ENCODE assay signal across 19 cellular contexts in the genomic region with DNA sequence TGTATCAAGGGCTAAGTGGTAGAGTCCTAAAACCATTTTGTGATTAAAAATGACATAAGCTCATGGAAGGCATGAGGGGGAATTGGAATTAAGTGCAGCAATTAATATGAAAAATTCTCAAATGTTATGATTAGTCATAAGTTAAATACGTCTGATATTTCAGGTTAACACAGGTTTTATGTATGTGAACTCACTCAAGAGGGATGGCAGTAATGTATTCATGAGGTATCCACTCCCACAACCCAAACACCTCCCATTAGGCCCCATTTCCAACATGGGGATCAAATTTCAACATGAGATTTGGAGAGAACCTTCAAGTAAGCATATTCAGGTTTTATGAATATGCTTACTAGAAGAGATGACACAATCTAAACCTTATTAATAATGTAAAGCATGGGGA. TPM values are rescaled to one million over a fixed set of nuclear protein-coding genes. Genes with fewer than 3 reads are reported as not detected.
"Had no signal": no experiment of that assay in that cellular context is flagged by ENCODE, and none has a peak within 500 bp of the region (broad histone marks: within the 10 kb centered on the region; RNA-seq: fewer than 3 reads in every experiment).

No MANE protein-coding gene starts in this region.

- ATAC-seq: left cardiac atrium; mucosa of descending colon; psoas muscle; right cardiac atrium; stimulated activated naive CD8-positive, alpha-beta T cell treated with anti-CD3 and anti-CD28 coated beads, Interleukin-15, amount 100 ng/mL, for 72 hours had no signal

- H3K4me3 ChIP-seq: coronary artery, esophagus muscularis mucosa, mucosa of descending colon, psoas muscle, skin epidermis, suprapubic skin had no signal

- H3K27me3 Mint-ChIP-seq: brain; naive B cell; stimulated activated naive CD8-positive, alpha-beta T cell treated with anti-CD3 and anti-CD28 coated beads, Interleukin-15, amount 100 ng/mL, for 72 hours had no signal

- H3K9me3 ChIP-seq: mucosa of descending colon had no signal

- H3K27ac Mint-ChIP-seq: activated T-helper 2 cell treated with anti-CD3 and anti-CD28 coated beads, Interferon-gamma antibody, Interleukin-2, Interleukin-4, amounts not matched to agents 10 μg/mL and 5 μg/mL and 100 μg/mL, durations not matched to agents 14 hours and 24 hours and 36 hours; brain had no signal

- H3K4me3 Mint-ChIP-seq: brain; naive B cell; stimulated activated naive CD8-positive, alpha-beta T cell treated with anti-CD3 and anti-CD28 coated beads, Interleukin-15, amount 100 ng/mL, for 72 hours had no signal

- H3K27ac ChIP-seq: coronary artery, esophagus muscularis mucosa, psoas muscle, suprapubic skin had no signal

- DNase-seq: activated CD4-positive, alpha-beta T cell treated with anti-CD3 and anti-CD28 coated beads, Interleukin-2, amount 50 U/mL, for 4 hours; activated naive CD4-positive, alpha-beta T cell treated with Interleukin-2 at 50 U/mL for 16 hours; anterior cingulate cortex; left cardiac atrium; mesenchymal stem cell; mucosa of descending colon; naive B cell; psoas muscle; right cardiac atrium; stimulated activated naive CD8-positive, alpha-beta T cell treated with anti-CD3 and anti-CD28 coated beads, Interleukin-15, amount 100 ng/mL, for 72 hours; T-helper 2 cell; trophoblast cell had no signal

- H3K27me3 ChIP-seq: esophagus muscularis mucosa, suprapubic skin had no signal

- H3K36me3 ChIP-seq: esophagus muscularis mucosa, suprapubic skin had no signal

- H3K4me1 Mint-ChIP-seq: brain had no signal

RNA-seq across cellular contexts. Expression of a gene that starts 41.6 kb away (rescaled TPM):
- total RNA-seq: osteocyte had no signal
